8 cellular contexts compared by ENCODE assay signal in the genomic region with DNA sequence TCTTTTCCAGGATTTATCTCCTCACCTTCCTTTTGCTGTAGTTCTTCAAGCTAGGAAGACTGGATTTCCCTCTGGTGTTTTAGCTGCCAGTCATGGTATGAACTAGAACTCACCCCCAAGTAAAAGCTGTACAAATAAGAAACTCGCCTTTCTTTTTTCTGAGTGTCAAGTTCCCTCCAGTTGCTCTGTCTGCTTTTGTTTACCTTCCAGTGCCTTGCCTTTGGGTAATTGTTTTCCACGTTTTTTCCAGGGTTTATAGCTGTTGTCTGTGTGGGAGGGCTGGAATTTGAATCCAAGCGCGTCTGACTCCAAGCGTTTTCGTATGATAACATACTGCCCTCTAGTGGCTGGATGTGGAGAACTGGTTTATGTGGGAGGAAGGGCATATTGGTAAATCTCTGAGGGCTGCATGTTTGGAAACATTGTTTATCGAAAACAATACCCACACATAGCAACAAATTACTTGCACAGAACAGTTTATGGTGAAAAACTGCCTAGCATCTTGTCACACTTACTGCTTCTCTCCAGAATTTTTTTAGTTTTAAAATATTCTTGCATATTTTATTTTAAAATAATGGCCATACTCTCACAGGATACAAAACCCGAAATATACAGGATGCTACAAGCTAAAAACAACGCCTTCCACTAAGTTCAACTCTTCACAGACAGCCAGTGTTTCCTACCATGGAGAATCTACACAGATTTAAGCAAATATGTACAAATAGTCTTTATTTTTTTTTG. TPM values are rescaled to one million over a fixed set of nuclear protein-coding genes. Genes with fewer than 3 reads are reported as not detected.
A peak's percentile ranks its signal among the peaks of the same experiment; 100 is the strongest.
DNase-seq lines count a peak whose midpoint lies in the region; ATAC-seq and TF ChIP-seq lines count a peak whose summit lies in the region.

No MANE protein-coding gene starts in this region.

- no peaks in the 10 kb centered on the region for H3K27me3 Mint-ChIP-seq in T-helper 2 cell treated with Interferon-gamma antibody and Interleukin-4, amounts not matched to agents 5 μg/mL and 100 μg/mL, for 36 hours (ENCODE audit: low read depth)

- H3K4me2 ChIP-seq in smooth muscle cell, result no peak overlapping the region

- peaks cover 26% of the 10 kb centered on the region for H3K4me1 Mint-ChIP-seq in T-helper 2 cell treated with Interferon-gamma antibody and Interleukin-4, amounts not matched to agents 5 μg/mL and 100 μg/mL, for 36 hours (ENCODE audit: low read depth)

- H2AFZ ChIP-seq in smooth muscle cell (ENCODE audit: low read depth), result no peak overlapping the region

- peak; percentile 67 for TF ChIP-seq CTCF in GM12874 (IDR thresholded peaks at IDR 0.05; ENCODE audit: insufficient read depth, low read depth, low read length)
- TF ChIP-seq CTCF in smooth muscle cell (IDR thresholded peaks at IDR 0.05; ENCODE audit: borderline replicate concordance, insufficient read depth, poor library complexity, severe bottlenecking), result peak; percentile 91

- ATAC-seq in HG02610 (IDR thresholded peaks at IDR 0.05; ENCODE audit: unreplicated experiment), result no peak

- DNase-seq in ACHN, result peak; percentile 85
- DNase-seq in NCI-H2029 treated with DMSO at 0.1 percent for 48 hours (lab: John Stamatoyannopoulos, UW), result peak; percentile 96
- peak; percentile 63 for DNase-seq in T-helper 2 cell treated with Interferon-gamma antibody and Interleukin-4, amounts not matched to agents 5 μg/mL and 100 μg/mL, for 36 hours (ENCODE audit: low spot score)
- peak; percentile 65 to 97 for DNase-seq in T47D (ENCODE audit: low read depth in 1 of 2, low spot score in 1 of 2)
- peak; percentile 81 for DNase-seq in iPS-NIHi7 (ENCODE audit: extremely low spot score)
- DNase-seq in smooth muscle cell (lab: John Stamatoyannopoulos, UW; ENCODE audit: unreplicated experiment), result peak; percentile 12

- in situ Hi-C loops in ACHN (cut with HindIII; ENCODE audit: low pct_ligation_motif_present, low pct_unique_long_range_greater_than_20kb, low sequenced_read_pairs) (no loop called here), T47D (cut with HindIII; ENCODE audit: low pct_unique_long_range_greater_than_20kb, low sequenced_read_pairs) (no loop called here)

- no peaks in the 10 kb centered on the region for H3K36me3 ChIP-seq in smooth muscle cell (ENCODE audit: low read depth)

- no peak overlapping the region for H3K4me3 ChIP-seq in smooth muscle cell

- peak overlapping the region; percentile 75 for H3K4me3 Mint-ChIP-seq in T-helper 2 cell treated with Interferon-gamma antibody and Interleukin-4, amounts not matched to agents 5 μg/mL and 100 μg/mL, for 36 hours

- no peaks in the 10 kb centered on the region for H3K9me3 ChIP-seq in smooth muscle cell (replicated peaks; ENCODE audit: low read depth)

- H3F3A ChIP-seq in smooth muscle cell (ENCODE audit: low read depth), result no peaks in the 10 kb centered on the region

- peak overlapping the region; percentile 7 for H3K27ac ChIP-seq in smooth muscle cell (ENCODE audit: low read depth)

- no peaks in the 10 kb centered on the region for H3K9me3 Mint-ChIP-seq in T-helper 2 cell treated with Interferon-gamma antibody and Interleukin-4, amounts not matched to agents 5 μg/mL and 100 μg/mL, for 36 hours

- no peak overlapping the region for H3K9ac ChIP-seq in smooth muscle cell (ENCODE audit: low read depth)

- H3K27ac Mint-ChIP-seq in T-helper 2 cell treated with Interferon-gamma antibody and Interleukin-4, amounts not matched to agents 5 μg/mL and 100 μg/mL, for 36 hours, result peak overlapping the region; percentile 76

- WGBS in smooth muscle cell (ENCODE audit: low lambda C conversion rate), result 22% methylated on average over 9 of the region's 9 CpGs

- peaks cover 12% of the 10 kb centered on the region for H4K20me1 ChIP-seq in smooth muscle cell (ENCODE audit: low read depth)

- no peaks in the 10 kb centered on the region for H3K4me1 ChIP-seq in smooth muscle cell (ENCODE audit: low read depth)

- H3K27me3 ChIP-seq in smooth muscle cell (ENCODE audit: low read depth), result no peaks in the 10 kb centered on the region

- peaks cover 10% of the 10 kb centered on the region for H3K36me3 Mint-ChIP-seq in T-helper 2 cell treated with Interferon-gamma antibody and Interleukin-4, amounts not matched to agents 5 μg/mL and 100 μg/mL, for 36 hours (ENCODE audit: low read depth)

- no peaks in the 10 kb centered on the region for H3K79me2 ChIP-seq in smooth muscle cell (ENCODE audit: low read depth)

RNA-seq across cellular contexts. Expression of a gene that starts 19.2 kb away (rescaled TPM):
- 248 and 311 TPM in 2 replicates for total RNA-seq in smooth muscle cell
- 773 and 1,078 TPM in 2 replicates for polyA plus RNA-seq in smooth muscle cell

RNA-seq across cellular contexts. Expression of a gene that starts 33.4 kb away (rescaled TPM):
- 45.0 and 55.5 TPM in 2 replicates for total RNA-seq in smooth muscle cell
- 95.7 and 134 TPM in 2 replicates for polyA plus RNA-seq in smooth muscle cell

RNA-seq across cellular contexts. Expression of a gene that starts 34.1 kb away (rescaled TPM):
- 13.5 TPM in 1 of 2 replicates, not detected in the other for total RNA-seq in smooth muscle cell
- 0.24 and 1.0 TPM in 2 replicates for polyA plus RNA-seq in smooth muscle cell

RNA-seq across cellular contexts. Expression of a gene that starts 34.5 kb away (rescaled TPM):
- 58.1 and 66.1 TPM in 2 replicates for total RNA-seq in smooth muscle cell
- polyA plus RNA-seq in smooth muscle cell, result 127 and 135 TPM in 2 replicates

RNA-seq across cellular contexts. Expression of a gene that starts 44.0 kb away (rescaled TPM):
- total RNA-seq in smooth muscle cell, result 2.9 and 4.5 TPM in 2 replicates
- 1.7 and 3.2 TPM in 2 replicates for polyA plus RNA-seq in smooth muscle cell

Comparison
In these comparisons a context has a peak if more than half of its experiments do, and no peak if none do; other contexts are left out.
1. DNase-seq: peak in every context shown above with its lines; median percentile 96 in NCI-H2029 treated with DMSO at 0.1 percent for 48 hours; 85 in ACHN; 81 in T47D; 81 in iPS-NIHi7; 63 in T-helper 2 cell treated with Interferon-gamma antibody and Interleukin-4, amounts not matched to agents 5 μg/mL and 100 μg/mL, for 36 hours; 12 in smooth muscle cell.